17 cellular contexts compared by ENCODE assay signal in the genomic region with DNA sequence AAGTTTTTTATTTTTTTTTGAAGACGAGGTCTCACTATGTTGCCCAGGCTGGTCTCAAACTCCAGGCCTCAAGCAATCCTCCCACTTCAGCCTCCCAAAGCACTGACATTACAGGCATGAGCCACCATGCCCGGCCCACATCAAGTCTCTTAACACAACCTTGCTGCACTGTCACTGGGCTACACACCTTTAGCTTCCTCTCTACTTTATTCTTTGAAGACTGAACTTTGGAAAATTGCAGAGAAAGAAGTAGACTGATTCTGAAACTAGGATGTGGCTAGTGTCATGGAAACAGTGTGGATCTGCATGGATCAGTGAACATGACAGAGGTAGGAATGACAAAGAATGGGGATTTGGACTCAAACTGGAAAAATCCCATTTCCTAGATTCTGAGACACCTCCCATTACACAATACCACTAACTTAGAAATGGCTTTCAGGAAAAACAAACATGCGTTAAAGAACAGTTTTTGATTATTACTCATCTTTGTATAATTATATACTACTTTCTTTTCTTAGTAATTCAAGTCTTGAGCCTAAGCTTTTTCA.
"Had no signal": no experiment of that assay in that cellular context is flagged by ENCODE, and none has a peak within 500 bp of the region (broad histone marks: within the 10 kb centered on the region; RNA-seq: fewer than 3 reads in every experiment).

No MANE protein-coding gene starts in this region.

- H3K4me1 ChIP-seq: body of pancreas, heart left ventricle had no signal

- H3K9me3 ChIP-seq: body of pancreas, heart left ventricle, thoracic aorta had no signal

- H3K27me3 ChIP-seq: body of pancreas, cardiac muscle cell, heart left ventricle had no signal

- H3K36me3 Mint-ChIP-seq: type B pancreatic cell had no signal

- H3K27me3 Mint-ChIP-seq: stimulated activated naive B cell treated with anti-CD40 and anti-IgM and Interleukin-4, amounts not matched to agents 10 μg/mL and 1 μg/mL and 100 μg/mL, for 72 hours had no signal

- DNase-seq: activated CD4-positive, alpha-beta T cell treated with anti-CD3 and anti-CD28 coated beads, Interleukin-2, amount 50 U/mL, for 48 hours; activated CD4-positive, CD25-positive, alpha-beta regulatory T cell treated with anti-CD3 and anti-CD28 coated beads, Interleukin-2, amount 50 U/mL, for 72 hours; activated effector memory CD4-positive, alpha-beta T cell treated with anti-CD3 and anti-CD28 coated beads, Interleukin-2, amount 50 U/mL, for 16 hours; anterior cingulate cortex; body of pancreas; heart left ventricle; left colon; mesenchymal stem cell; occipital lobe; stimulated activated CD4-positive, alpha-beta T cell treated with anti-CD3 and anti-CD28 coated beads, Interleukin-2, amount 100 ng/mL, for 48 hours; stimulated activated CD8-positive, alpha-beta memory T cell treated with anti-CD3 and anti-CD28 coated beads, Interleukin-4, amount 100 ng/mL, for 48 hours; stimulated activated naive B cell treated with anti-CD40 and anti-IgM and Interleukin-4, amounts not matched to agents 10 μg/mL and 1 μg/mL and 100 μg/mL, for 72 hours; WERI-Rb-1 had no signal

- H3K4me3 ChIP-seq: body of pancreas, cardiac muscle cell, heart left ventricle, thoracic aorta had no signal

- H3K9me3 Mint-ChIP-seq: type B pancreatic cell had no signal

- H3K36me3 ChIP-seq: cardiac muscle cell, heart left ventricle, thoracic aorta, WERI-Rb-1 had no signal

- H3K27ac Mint-ChIP-seq: stimulated activated naive B cell treated with anti-CD40 and anti-IgM and Interleukin-4, amounts not matched to agents 10 μg/mL and 1 μg/mL and 100 μg/mL, for 72 hours; type B pancreatic cell had no signal

- H3K4me3 Mint-ChIP-seq: stimulated activated naive B cell treated with anti-CD40 and anti-IgM and Interleukin-4, amounts not matched to agents 10 μg/mL and 1 μg/mL and 100 μg/mL, for 72 hours; type B pancreatic cell had no signal

- ATAC-seq: body of pancreas; heart left ventricle; left colon; SK-N-SH treated with all-trans-retinoic acid at 6 μM for 48 hours; stimulated activated naive B cell treated with anti-CD40 and anti-IgM and Interleukin-4, amounts not matched to agents 10 μg/mL and 1 μg/mL and 100 μg/mL, for 72 hours had no signal
